In genomic region chr1:24727490-24728214, GRCh38 we compare ENCODE assay signal across 8 cellular contexts. TPM values are rescaled to one million over a fixed set of nuclear protein-coding genes. Genes with fewer than 3 reads are reported as not detected.
DNase-seq lines count a peak whose midpoint lies in the region; ATAC-seq and TF ChIP-seq lines count a peak whose summit lies in the region.

No MANE protein-coding gene starts in this region.

- in situ Hi-C loops in GM13977 (cut with MboI; ENCODE audit: low pct_unique_long_range_greater_than_20kb, low sequenced_read_pairs, unreplicated experiment): no loop called here

- H2AFZ ChIP-seq in OCI-LY7 (ENCODE audit: low read length): peak overlapping the region; percentile 65

- intact Hi-C loops in OCI-LY7 (cut with micrococcal nuclease; ENCODE audit: unreplicated experiment): no loop called here
- intact Hi-C loops in esophagus squamous epithelium (cut with DNase I): no loop called here
- intact Hi-C loops in ovary (cut with DNase I): no loop called here

- H3K4me3 ChIP-seq in OCI-LY7 (ENCODE audit: low read depth, low read length, poor library complexity, severe bottlenecking) (peak overlapping the region; percentile 30), esophagus squamous epithelium (peak overlapping the region in 1 of 4 donors; percentile 28), ovary (no peak overlapping the region), H7 (ENCODE audit: insufficient read depth, low read depth, low read length) (no peak overlapping the region)

- TF ChIP-seq CTCF in GM13977 (IDR thresholded peaks at IDR 0.05; ENCODE audit: extremely low read depth, insufficient read depth, missing control alignments) (no peak), OCI-LY7 (conservative IDR thresholded peaks at IDR 0.05; ENCODE audit: low read length) (no peak), esophagus squamous epithelium (IDR thresholded peaks at IDR 0.05) (no peak), ovary (IDR thresholded peaks at IDR 0.05) (no peak)

- H4K20me1 ChIP-seq in OCI-LY7 (ENCODE audit: insufficient read depth, low read length): no peaks in the 10 kb centered on the region

- H3K4me1 ChIP-seq in OCI-LY7 (ENCODE audit: insufficient read depth, low read length, poor library complexity, severe bottlenecking): peaks cover 25% of the 10 kb centered on the region
- H3K4me1 ChIP-seq in esophagus squamous epithelium: peaks cover 6 to 37% (median 17%) of the 10 kb centered on the region in 3 donors
- H3K4me1 ChIP-seq in ovary (ENCODE audit: insufficient read depth): peaks cover 5% of the 10 kb centered on the region

- H3K79me2 ChIP-seq in OCI-LY7 (ENCODE audit: insufficient read depth, low read depth, low read length): no peaks in the 10 kb centered on the region

- H3K4me2 ChIP-seq in OCI-LY7 (ENCODE audit: low read length): peak overlapping the region; percentile 60

- DNase-seq in GM13977 (ENCODE audit: low spot score) (peak; percentile 71), OCI-LY7 (ENCODE audit: low spot score) (peak; percentile 53), esophagus squamous epithelium (lab: John Stamatoyannopoulos, UW) (no peak), ovary (peak; percentile 73 to 89 (median 83)), NCI-H2029 (lab: John Stamatoyannopoulos, UW) (no peak), H7 (no peak), SHP77 (lab: John Stamatoyannopoulos, UW) (no peak)

- no peak overlapping the region for H3K27ac ChIP-seq in OCI-LY7 (ENCODE audit: low read depth, low read length, poor library complexity, severe bottlenecking)
- H3K27ac ChIP-seq in esophagus squamous epithelium: peak overlapping the region in 3 of 4 donors; percentile 51 to 78 (median 64)
- H3K27ac ChIP-seq in ovary: peak overlapping the region; percentile 32 to 74

- H3K36me3 ChIP-seq in OCI-LY7 (ENCODE audit: insufficient read depth, low read length) (no peaks in the 10 kb centered on the region), esophagus squamous epithelium (no peaks in the 10 kb centered on the region), ovary (no peaks in the 10 kb centered on the region), H7 (replicated peaks; ENCODE audit: control insufficient read depth, insufficient read depth, low read length) (no peaks in the 10 kb centered on the region)

- no TSS peak for BruUV-seq in OCI-LY7 (replicated peaks; lab: Mats Ljungman, UMichigan)

- no peaks in the 10 kb centered on the region for H3K27me3 ChIP-seq in esophagus squamous epithelium
- H3K27me3 ChIP-seq in ovary: no peaks in the 10 kb centered on the region
- H3K27me3 ChIP-seq in H7 (ENCODE audit: control insufficient read depth, insufficient read depth, low read length): no peaks in the 10 kb centered on the region

- WGBS in esophagus squamous epithelium, 2 donors: 37 to 44% methylated on average over 9 of the region's 9 CpGs
- 17 to 27% (median 18%) methylated on average over 9 of the region's 9 CpGs for WGBS in ovary, 3 donors

- no peak for TF ChIP-seq POLR2A in esophagus squamous epithelium (IDR thresholded peaks at IDR 0.05)
- no peak for TF ChIP-seq POLR2A in ovary (IDR thresholded peaks at IDR 0.05)

- no peak for TF ChIP-seq EP300 in ovary (IDR thresholded peaks at IDR 0.05)

- CTCF ChIA-PET in OCI-LY7 (lab: Charles Lee; ENCODE audit: unreplicated experiment): interaction anchor here (0.5 kb wide), 1 partner anchor 195 kb away, joined by 5 read pairs; no protein-coding TSS in a partner anchor

- POLR2A ChIA-PET in OCI-LY7 (lab: Charles Lee): interaction anchor here (0.5 to 2.4 kb wide), 5 partner anchors 13 to 97 kb away, joined by 3 to 8 read pairs (median 3); no protein-coding TSS in a partner anchor

- ATAC-seq in HG02588 (IDR thresholded peaks at IDR 0.05; ENCODE audit: unreplicated experiment): peak; percentile 80

- no peaks in the 10 kb centered on the region for H3K9me3 ChIP-seq in OCI-LY7 (ENCODE audit: low read length)
- H3K9me3 ChIP-seq in esophagus squamous epithelium: no peaks in the 10 kb centered on the region
- no peaks in the 10 kb centered on the region for H3K9me3 ChIP-seq in ovary

- no peaks in the 10 kb centered on the region for H3K9me2 ChIP-seq in OCI-LY7 (ENCODE audit: insufficient read depth, low read length)

RNA-seq across cellular contexts. Expression of gene CLIC4, which starts 17.6 kb away (rescaled TPM):
- total RNA-seq in OCI-LY7 (2014; rRNA removed; shearing (Covaris generic)): 35.5 and 35.7 TPM in 2 replicates
- total RNA-seq in OCI-LY7 (2022) (113 and 116 TPM in 2 replicates), esophagus squamous epithelium (100 to 1,000 TPM in 1 of 4 donors, 10 to 100 TPM in 3; 22.3 to 204 (median 69.0) TPM), ovary (100 to 1,000 TPM in 5 of 7 donors, 10 to 100 TPM in 2; 73.6 to 185 (median 125) TPM)
- polyA plus RNA-seq in ovary: 100 to 1,000 TPM in 1 of 2 donors, 10 to 100 TPM in 1; 53.6 to 209 TPM
- 243 and 293 TPM in 2 replicates for total RNA-seq in H7 (2014; rRNA removed; shearing (Covaris generic))

Comparison
In these comparisons a context has a peak if more than half of its experiments do, and no peak if none do; other contexts are left out.
1. DNase-seq: peak in GM13977 (single experiment), OCI-LY7 (single experiment) and ovary (5 of 5); none in esophagus squamous epithelium (single experiment), NCI-H2029 (single experiment), H7 (single experiment) and SHP77 (0 of 2).